ENCODE assay signal across 8 cellular contexts in the genomic region with DNA sequence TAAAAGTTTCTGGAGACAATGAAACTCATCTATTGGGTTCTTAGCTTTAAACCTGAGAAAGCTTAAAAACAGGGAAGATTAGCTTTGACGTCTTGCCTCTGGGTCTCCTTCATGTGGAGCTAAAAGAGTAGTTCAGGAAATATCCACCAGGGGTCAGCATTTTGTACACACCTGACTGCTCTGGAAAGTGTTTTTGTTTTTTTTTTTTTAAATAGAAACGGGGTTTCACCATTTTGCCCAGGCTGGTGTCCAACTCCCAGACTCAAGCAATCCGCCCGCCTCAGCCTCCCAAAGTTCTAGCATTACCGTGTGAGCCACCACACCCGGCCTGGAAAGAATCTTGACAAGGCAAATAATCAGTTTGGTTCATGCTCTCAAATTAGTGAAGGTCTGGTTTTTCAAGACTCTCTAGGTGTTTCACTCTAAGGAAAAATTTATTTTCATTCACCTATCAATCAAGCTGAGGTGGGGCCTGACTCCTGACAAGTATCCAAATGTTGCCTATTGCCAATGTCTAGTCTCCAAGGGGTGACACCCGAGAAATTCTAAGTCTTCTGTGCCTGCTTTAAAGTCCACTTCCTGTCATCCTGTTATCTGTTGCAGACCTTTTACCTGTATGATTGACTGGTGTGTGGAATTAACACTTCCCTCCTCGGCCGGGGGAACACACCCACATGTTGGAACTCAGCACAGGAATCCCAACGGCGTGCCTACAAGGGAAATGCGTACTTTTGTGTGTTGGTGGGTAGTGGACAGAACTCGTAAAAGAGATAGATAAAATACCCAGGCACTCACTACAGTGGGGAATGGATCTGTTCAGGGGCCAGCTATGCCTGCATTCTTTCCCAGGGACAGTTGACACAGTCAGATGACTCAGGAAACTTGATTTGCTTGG. TPM values are rescaled to one million over a fixed set of nuclear protein-coding genes. Genes with fewer than 3 reads are reported as not detected.
A peak's percentile ranks its signal among the peaks of the same experiment; 100 is the strongest.
DNase-seq lines count a peak whose midpoint lies in the region; ATAC-seq and TF ChIP-seq lines count a peak whose summit lies in the region.

No MANE protein-coding gene starts in this region.

- no peaks in the 10 kb centered on the region for H3K4me1 ChIP-seq in NT2/D1 (ENCODE audit: insufficient read depth, insufficient read length)
- no peaks in the 10 kb centered on the region for H3K4me1 ChIP-seq in osteoblast (ENCODE audit: insufficient read depth, low read length)

- H3K36me3 ChIP-seq in NT2/D1 (ENCODE audit: insufficient read depth, insufficient read length, low read length) (no peaks in the 10 kb centered on the region), osteoblast (ENCODE audit: insufficient read depth, low read length) (no peaks in the 10 kb centered on the region)

- H3K27me3 Mint-ChIP-seq in activated T-helper 1 cell treated with anti-CD3 and anti-CD28 coated beads, Interleukin-12 subunit alpha, Interleukin-12 subunit beta, Interleukin-2, Interleukin-4 antibody, amounts not matched to agents 30 ng/mL and 10 ng/mL and 1 ng/mL, durations not matched to agents 14 hours and 24 hours and 36 hours (ENCODE audit: insufficient read depth) = peaks cover 6% of the 10 kb centered on the region

- intact Hi-C loops in activated T-helper 1 cell treated with anti-CD3 and anti-CD28 coated beads, Interleukin-12 subunit alpha, Interleukin-12 subunit beta, Interleukin-2, Interleukin-4 antibody, amounts not matched to agents 30 ng/mL and 10 ng/mL and 1 ng/mL, durations not matched to agents 14 hours and 24 hours and 36 hours (cut with micrococcal nuclease) = loop anchor here (1.0 to 5.0 kb wide), 8 partner anchors 19 to 254 kb away; a partner anchor contains a TSS

- H3K9ac ChIP-seq in NT2/D1 (ENCODE audit: insufficient read length, low read depth) = no peak overlapping the region

- TF ChIP-seq CTCF in AG09319 (IDR thresholded peaks at IDR 0.05; ENCODE audit: low read depth, low read length) = peak; percentile 74
- peak; percentile 67 for TF ChIP-seq CTCF in GM12874 (IDR thresholded peaks at IDR 0.05; ENCODE audit: insufficient read depth, low read depth, low read length)
- TF ChIP-seq CTCF in fibroblast of villous mesenchyme (IDR thresholded peaks at IDR 0.05; ENCODE audit: insufficient read depth, low read depth, low read length) = peak; percentile 79
- TF ChIP-seq CTCF in osteoblast (IDR thresholded peaks at IDR 0.05; ENCODE audit: extremely low read depth, low read depth, low read length) = peak; percentile 72

- no peak overlapping the region for H2AFZ ChIP-seq in osteoblast (ENCODE audit: low read length)

- no peaks in the 10 kb centered on the region for H4K20me1 ChIP-seq in osteoblast (ENCODE audit: insufficient read depth, low read length)

- no peak for ATAC-seq in HG03095 (IDR thresholded peaks at IDR 0.05; ENCODE audit: unreplicated experiment)

- no peaks in the 10 kb centered on the region for H3K36me3 Mint-ChIP-seq in activated T-helper 1 cell treated with anti-CD3 and anti-CD28 coated beads, Interleukin-12 subunit alpha, Interleukin-12 subunit beta, Interleukin-2, Interleukin-4 antibody, amounts not matched to agents 30 ng/mL and 10 ng/mL and 1 ng/mL, durations not matched to agents 14 hours and 24 hours and 36 hours (ENCODE audit: low read depth)

- H3K4me3 ChIP-seq in NT2/D1 (ENCODE audit: insufficient read length, low read depth) (no peak overlapping the region), fibroblast of villous mesenchyme (ENCODE audit: low read depth, low read length) (no peak overlapping the region), osteoblast (ENCODE audit: insufficient read depth, low read length) (no peak overlapping the region)

- no peak overlapping the region for H3K27ac ChIP-seq in osteoblast (ENCODE audit: low read depth, low read length)

- H3K4me3 Mint-ChIP-seq in activated T-helper 1 cell treated with anti-CD3 and anti-CD28 coated beads, Interleukin-12 subunit alpha, Interleukin-12 subunit beta, Interleukin-2, Interleukin-4 antibody, amounts not matched to agents 30 ng/mL and 10 ng/mL and 1 ng/mL, durations not matched to agents 14 hours and 24 hours and 36 hours = peak overlapping the region; percentile 11

- H3K27ac Mint-ChIP-seq in activated T-helper 1 cell treated with anti-CD3 and anti-CD28 coated beads, Interleukin-12 subunit alpha, Interleukin-12 subunit beta, Interleukin-2, Interleukin-4 antibody, amounts not matched to agents 30 ng/mL and 10 ng/mL and 1 ng/mL, durations not matched to agents 14 hours and 24 hours and 36 hours = peak overlapping the region; percentile 51

- no peaks in the 10 kb centered on the region for H3K79me2 ChIP-seq in osteoblast (ENCODE audit: insufficient read depth, low read length)

- H3K9me3 Mint-ChIP-seq in activated T-helper 1 cell treated with anti-CD3 and anti-CD28 coated beads, Interleukin-12 subunit alpha, Interleukin-12 subunit beta, Interleukin-2, Interleukin-4 antibody, amounts not matched to agents 30 ng/mL and 10 ng/mL and 1 ng/mL, durations not matched to agents 14 hours and 24 hours and 36 hours = no peaks in the 10 kb centered on the region

- DNase-seq in AG09319 (ENCODE audit: extremely low read depth, low read depth) (peak; percentile 35), HS-27A (ENCODE audit: low read depth) (peak; percentile 80), NT2/D1 (ENCODE audit: low read depth, low spot score) (peak; percentile 63), fibroblast of villous mesenchyme (ENCODE audit: low read depth) (peak; percentile 70), osteoblast (ENCODE audit: insufficient read length, low spot score, missing footprints) (peak; percentile 72)
- peak; percentile 64 for DNase-seq in activated T-helper 1 cell treated with anti-CD3 and anti-CD28 coated beads, Interleukin-12 subunit alpha, Interleukin-12 subunit beta, Interleukin-2, Interleukin-4 antibody, amounts not matched to agents 30 ng/mL and 10 ng/mL and 1 ng/mL, durations not matched to agents 14 hours and 24 hours and 36 hours (ENCODE audit: low spot score)

- H3K4me2 ChIP-seq in osteoblast (ENCODE audit: insufficient read depth, low read length) = no peak overlapping the region

- peaks cover 35% of the 10 kb centered on the region for H3K4me1 Mint-ChIP-seq in activated T-helper 1 cell treated with anti-CD3 and anti-CD28 coated beads, Interleukin-12 subunit alpha, Interleukin-12 subunit beta, Interleukin-2, Interleukin-4 antibody, amounts not matched to agents 30 ng/mL and 10 ng/mL and 1 ng/mL, durations not matched to agents 14 hours and 24 hours and 36 hours (ENCODE audit: low read depth)

- H3K9me3 ChIP-seq in NT2/D1 (ENCODE audit: insufficient read depth, low read length) (no peaks in the 10 kb centered on the region), osteoblast (ENCODE audit: low read depth, low read length) (no peaks in the 10 kb centered on the region)

- H3K27me3 ChIP-seq in NT2/D1 (ENCODE audit: insufficient read depth, insufficient read length) = no peaks in the 10 kb centered on the region
- peaks cover 2% of the 10 kb centered on the region for H3K27me3 ChIP-seq in osteoblast (ENCODE audit: insufficient read depth, low read length)

RNA-seq across cellular contexts. Expression of a gene that starts 11.3 kb away (rescaled TPM):
- 4.2 and 4.7 TPM in 2 replicates for total RNA-seq in activated T-helper 1 cell treated with anti-CD3 and anti-CD28 coated beads, Interleukin-12 subunit alpha, Interleukin-12 subunit beta, Interleukin-2, Interleukin-4 antibody, amounts not matched to agents 30 ng/mL and 10 ng/mL and 1 ng/mL, durations not matched to agents 14 hours and 24 hours and 36 hours
- total RNA-seq in fibroblast of villous mesenchyme = not detected in 2 replicates
- total RNA-seq in osteoblast = not detected in 2 replicates

RNA-seq across cellular contexts. Expression of a gene that starts 35.1 kb away (rescaled TPM):
- total RNA-seq in activated T-helper 1 cell treated with anti-CD3 and anti-CD28 coated beads, Interleukin-12 subunit alpha, Interleukin-12 subunit beta, Interleukin-2, Interleukin-4 antibody, amounts not matched to agents 30 ng/mL and 10 ng/mL and 1 ng/mL, durations not matched to agents 14 hours and 24 hours and 36 hours = 249 and 257 TPM in 2 replicates
- total RNA-seq in fibroblast of villous mesenchyme = 2.9 and 4.7 TPM in 2 replicates
- total RNA-seq in osteoblast = 1.2 and 1.8 TPM in 2 replicates

Comparison
In these comparisons a context has a peak if more than half of its experiments do, and no peak if none do; other contexts are left out.
1. RNA of a gene that starts 35.1 kb away (total RNA-seq): 249 to 257 TPM in activated T-helper 1 cell treated with anti-CD3 and anti-CD28 coated beads, Interleukin-12 subunit alpha, Interleukin-12 subunit beta, Interleukin-2, Interleukin-4 antibody, amounts not matched to agents 30 ng/mL and 10 ng/mL and 1 ng/mL, durations not matched to agents 14 hours and 24 hours and 36 hours; 2.9 to 4.7 TPM in fibroblast of villous mesenchyme and 1.2 to 1.8 TPM in osteoblast; every median in the first group is over 10 times any median in the second.
2. Peak in every context shown above with its lines, with median percentiles within 50 percentile points of each other: DNase-seq and CTCF ChIP-seq.